Comparison of ENCODE assay signal across 9 cellular contexts in the genomic region with DNA sequence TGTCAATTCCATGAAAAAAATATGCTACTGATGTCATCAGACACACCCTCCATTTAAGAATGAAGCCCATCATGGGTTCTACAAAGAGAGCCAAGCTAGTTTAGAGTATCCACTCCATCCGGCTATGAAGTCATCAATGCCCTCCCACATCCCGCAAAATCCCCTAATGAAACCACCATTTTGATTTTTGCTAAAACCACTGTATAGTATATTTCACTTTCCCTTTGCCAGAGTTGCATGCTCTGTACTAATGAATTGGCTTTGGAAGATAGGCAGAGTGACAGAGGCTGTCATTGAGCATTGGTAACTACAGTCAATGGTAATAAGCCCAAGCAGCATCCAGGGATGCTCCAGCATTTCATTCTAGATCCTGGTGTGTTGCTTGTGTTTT.
A peak's percentile ranks its signal among the peaks of the same experiment; 100 is the strongest.
DNase-seq lines count a peak whose midpoint lies in the region; ATAC-seq and TF ChIP-seq lines count a peak whose summit lies in the region.
"Had no signal": no experiment of that assay in that cellular context is flagged by ENCODE, and none has a peak within 500 bp of the region (broad histone marks: within the 10 kb centered on the region; RNA-seq: fewer than 3 reads in every experiment).

No MANE protein-coding gene starts in this region.

- H3K9me3 ChIP-seq in uterus: no peaks in the 10 kb centered on the region
- no peaks in the 10 kb centered on the region for H3K9me3 ChIP-seq in WERI-Rb-1 (ENCODE audit: severe bottlenecking)
- H3K9me3 ChIP-seq: BLaER1 treated with 17β-estradiol and CSF1 and Interleukin-3, amounts not matched to agents 10 nM and 100 nM had no signal

- peaks cover 0 to 7% of the 10 kb centered on the region in 2 donors for H3K4me1 ChIP-seq in uterus

- H3K4me3 ChIP-seq in uterus: no peak overlapping the region
- H3K4me3 ChIP-seq in WERI-Rb-1 (ENCODE audit: low read depth, low read length): no peak overlapping the region
- H3K4me3 ChIP-seq: BLaER1 treated with 17β-estradiol and CSF1 and Interleukin-3, amounts not matched to agents 10 nM and 100 nM had no signal

- H3K27ac ChIP-seq in uterus (no peak overlapping the region), WERI-Rb-1 (no peak overlapping the region)
- H3K27ac ChIP-seq: BLaER1 treated with 17β-estradiol and CSF1 and Interleukin-3, amounts not matched to agents 10 nM and 100 nM had no signal

- TF ChIP-seq CTCF in uterus (IDR thresholded peaks at IDR 0.05): no peak
- TF ChIP-seq CTCF in WERI-Rb-1 (IDR thresholded peaks at IDR 0.05; ENCODE audit: low read depth, low read length): no peak

- DNase-seq in stimulated activated CD4-positive, alpha-beta T cell treated with anti-CD3 and anti-CD28 coated beads, Interleukin-1b, Interleukin-23, amount 100 ng/mL, for 48 hours: peak; percentile 41
- no peak for DNase-seq in stimulated activated CD4-positive, alpha-beta T cell treated with anti-CD3 and anti-CD28 coated beads, Interleukin-12 subunit alpha, Interleukin-12 subunit beta, amount 100 ng/mL, for 4 hours
- DNase-seq in activated CD4-positive, alpha-beta T cell treated with anti-CD3 and anti-CD28 coated beads for 48 hours: peak; percentile 50
- DNase-seq in uterus: no peak
- no peak for DNase-seq in UCSD-AML1 (lab: John Stamatoyannopoulos, UW; ENCODE audit: unreplicated experiment)
- DNase-seq in stimulated activated CD8-positive, alpha-beta memory T cell treated with anti-CD3 and anti-CD28 coated beads, Interleukin-4, amount 100 ng/mL, for 48 hours: no peak
- DNase-seq in WERI-Rb-1: no peak

- ATAC-seq in HG03039 (IDR thresholded peaks at IDR 0.05; ENCODE audit: unreplicated experiment): peak; percentile 55

- no peak for TF ChIP-seq POLR2A in uterus (IDR thresholded peaks at IDR 0.05)

- H3K27me3 ChIP-seq in uterus (no peaks in the 10 kb centered on the region), WERI-Rb-1 (ENCODE audit: insufficient read depth, low read depth, severe bottlenecking) (no peaks in the 10 kb centered on the region)
- H3K27me3 ChIP-seq: BLaER1 treated with 17β-estradiol and CSF1 and Interleukin-3, amounts not matched to agents 10 nM and 100 nM had no signal

- intact Hi-C loops in uterus (cut with DNase I; ENCODE audit: low total_unique reads): loop anchor here (10.0 kb wide), 1 partner anchor 123 kb away; a partner anchor contains a TSS

- H3K36me3 ChIP-seq in uterus (no peaks in the 10 kb centered on the region), WERI-Rb-1 (no peaks in the 10 kb centered on the region)

Comparison
In these comparisons a context has a peak if more than half of its experiments do, and no peak if none do; other contexts are left out.
1. DNase-seq: peak in stimulated activated CD4-positive, alpha-beta T cell treated with anti-CD3 and anti-CD28 coated beads, Interleukin-1b, Interleukin-23, amount 100 ng/mL, for 48 hours (single experiment) and activated CD4-positive, alpha-beta T cell treated with anti-CD3 and anti-CD28 coated beads for 48 hours (single experiment); none in stimulated activated CD4-positive, alpha-beta T cell treated with anti-CD3 and anti-CD28 coated beads, Interleukin-12 subunit alpha, Interleukin-12 subunit beta, amount 100 ng/mL, for 4 hours (single experiment), uterus (0 of 2), UCSD-AML1 (single experiment), stimulated activated CD8-positive, alpha-beta memory T cell treated with anti-CD3 and anti-CD28 coated beads, Interleukin-4, amount 100 ng/mL, for 48 hours (single experiment) and WERI-Rb-1 (single experiment).